Comparison of ENCODE assay signal across 27 cellular contexts in genomic region chr7:69318794-69319193, GRCh38.
DNase-seq lines count a peak whose midpoint lies in the region; ATAC-seq, FAIRE-seq and TF ChIP-seq lines count a peak whose summit lies in the region.
"Had no signal": no experiment of that assay in that cellular context is flagged by ENCODE, and none has a peak within 500 bp of the region (broad histone marks: within the 10 kb centered on the region; RNA-seq: fewer than 3 reads in every experiment).

No MANE protein-coding gene starts in this region.

- H3K9ac ChIP-seq in SK-N-SH: no peak overlapping the region

- WGBS in SK-N-SH (ENCODE audit: low lambda C conversion rate): 23% methylated on average over 10 of the region's 10 CpGs

- no peaks in the 10 kb centered on the region for H3K9me3 ChIP-seq in SK-N-SH
- H3K9me3 ChIP-seq: A549, Caco-2, HAP-1, SJCRH30 had no signal

- H3K27ac ChIP-seq in SK-N-SH (ENCODE audit: low read depth in 2 of 2, low read length in 1 of 2): no peak overlapping the region
- H3K27ac ChIP-seq: A549, C4-2B, PC-9, SJCRH30 had no signal

- H3F3A ChIP-seq in SK-N-SH (replicated peaks; ENCODE audit: insufficient read depth): no peaks in the 10 kb centered on the region

- no peaks in the 10 kb centered on the region for H3K27me3 ChIP-seq in SK-N-SH (ENCODE audit: insufficient read depth)
- no peaks in the 10 kb centered on the region for H3K27me3 ChIP-seq in bronchial epithelial cell (ENCODE audit: control insufficient read depth, insufficient read depth, low read length)
- H3K27me3 ChIP-seq: SJCRH30 had no signal

- TF ChIP-seq CTCF in SK-N-SH (IDR thresholded peaks at IDR 0.05): no peak
- TF ChIP-seq CTCF in bronchial epithelial cell (IDR thresholded peaks at IDR 0.05; ENCODE audit: insufficient read depth, low read length, severe bottlenecking): no peak

- POLR2A ChIA-PET in SK-N-SH (lab: Yijun Ruan, JAX): interaction anchor here (0.6 kb wide), 1 partner anchor 1418 kb away, joined by 3 read pairs; no protein-coding TSS in a partner anchor

- no peak overlapping the region for H2AFZ ChIP-seq in SK-N-SH (ENCODE audit: low read depth)
- H2AFZ ChIP-seq: PC-9 had no signal

- TF ChIP-seq EP300 in SK-N-SH (IDR thresholded peaks at IDR 0.05; ENCODE audit: borderline replicate concordance in 1 of 2, low read depth in 1 of 2, low read length in 1 of 2): peak in 1 of 2 experiments; percentile 36; a peak in 1 of 4 replicates

- 0 out of 2 replicates have a peak, but pooled peaks have one; percentile 5 for TF ChIP-seq RAD21 in SK-N-SH (IDR thresholded peaks at IDR 0.05; ENCODE audit: low read length)

- no peaks in the 10 kb centered on the region for H3K9me2 ChIP-seq in SK-N-SH

- DNase-seq in SK-N-SH (peak; percentile 59), NCI-H524 (lab: John Stamatoyannopoulos, UW) (peak; percentile 38 to 78), bronchial epithelial cell (ENCODE audit: low read depth) (no peak), NCI-H2227 (lab: John Stamatoyannopoulos, UW; ENCODE audit: unreplicated experiment) (no peak), NCI-H1092 (lab: John Stamatoyannopoulos, UW) (no peak)
- DNase-seq in stimulated activated CD4-positive, alpha-beta T cell treated with anti-CD3 and anti-CD28 coated beads, Interleukin-12 subunit alpha, Interleukin-12 subunit beta, amount 100 ng/mL, for 4 hours: no peak
- DNase-seq: Caco-2; CD8-positive, alpha-beta T cell; DMS153; DND-41; GOT3; KBM-7; MV-4-11; NCI-H1105 treated with DMSO at 0.1 percent for 48 hours; NCI-H187; NCI-H2107; NCI-H2227 treated with DMSO at 0.1 percent for 48 hours; NCI-H774; PC-9; SJCRH30; T-helper 1 cell had no signal

- no peak overlapping the region for H3K4me2 ChIP-seq in SK-N-SH
- H3K4me2 ChIP-seq: A549, PC-9 had no signal

- ATAC-seq in SK-N-SH treated with all-trans-retinoic acid at 6 μM for 48 hours: no peak
- ATAC-seq: A549; CD8-positive, alpha-beta T cell; Right ventricle myocardium inferior had no signal

- FAIRE-seq in bronchial epithelial cell (lab: Jason Lieb, UNC): peak; percentile 32
- FAIRE-seq: A549, GM12892 had no signal

- H3K4me3 ChIP-seq in SK-N-SH (ENCODE audit: low read depth in 2 of 2, low read length in 1 of 2) (no peak overlapping the region), bronchial epithelial cell (ENCODE audit: low read depth, low read length) (no peak overlapping the region)
- H3K4me3 ChIP-seq: A549, HAP-1, PC-9, SJCRH30 had no signal

- H3K4me1 ChIP-seq in SK-N-SH (ENCODE audit: control insufficient read depth in 1 of 2, insufficient read depth in 2 of 2, low read depth in 1 of 2, low read length in 1 of 2): peaks cover 0 to 6% of the 10 kb centered on the region in 2 experiments; a peak in 1 of 4 replicates
- H3K4me1 ChIP-seq: Caco-2, HAP-1, SJCRH30 had no signal

- H3K36me3 ChIP-seq in SK-N-SH (replicated peaks in 1 of 2; ENCODE audit: control insufficient read depth in 1 of 2, insufficient read depth in 2 of 2, low read length in 1 of 2) (no peaks in the 10 kb centered on the region), bronchial epithelial cell (ENCODE audit: control insufficient read depth, insufficient read depth, low read length) (no peaks in the 10 kb centered on the region)
- H3K36me3 ChIP-seq: HAP-1, SJCRH30 had no signal

- H3K79me2 ChIP-seq in SK-N-SH (ENCODE audit: insufficient read depth): no peaks in the 10 kb centered on the region

- no peaks in the 10 kb centered on the region for H4K20me1 ChIP-seq in SK-N-SH (ENCODE audit: insufficient read depth)

- CTCF ChIA-PET in SK-N-SH (lab: Yijun Ruan, JAX): interaction anchor here (0.8 kb wide), 1 partner anchor 26 kb away, joined by 3 read pairs; no protein-coding TSS in a partner anchor

TF ChIP-seq in SK-N-SH, 30 proteins besides CTCF, POLR2A, EP300 and RAD21:
- TF ChIP-seq TEAD4 (IDR thresholded peaks at IDR 0.05; ENCODE audit: borderline replicate concordance, insufficient read depth) (no peak), GATA2 (CRISPR knock-in tag; IDR thresholded peaks at IDR 0.05) (peak; percentile 81), FOXM1 (IDR thresholded peaks at IDR 0.05; ENCODE audit: low read depth) (no peak), MEF2A (IDR thresholded peaks at IDR 0.05; ENCODE audit: borderline replicate concordance, low read depth) (no peak), JUND (IDR thresholded peaks at IDR 0.05) (no peak)

TF ChIP-seq in SK-N-SH treated with all-trans-retinoic acid at 6 μM for 48 hours, 23 proteins besides CTCF, POLR2A, EP300 and RAD21:
- TF ChIP-seq OSR1 (CRISPR knock-in tag; IDR thresholded peaks at IDR 0.05): no peak

Comparison
In these comparisons a context has a peak if more than half of its experiments do, and no peak if none do; other contexts are left out.
1. DNase-seq: peak in SK-N-SH (single experiment) and NCI-H524 (2 of 2); none in bronchial epithelial cell (single experiment), NCI-H2227 (single experiment), NCI-H1092 (single experiment) and stimulated activated CD4-positive, alpha-beta T cell treated with anti-CD3 and anti-CD28 coated beads, Interleukin-12 subunit alpha, Interleukin-12 subunit beta, amount 100 ng/mL, for 4 hours (single experiment).